9 cellular contexts compared by ENCODE assay signal in the genomic region with DNA sequence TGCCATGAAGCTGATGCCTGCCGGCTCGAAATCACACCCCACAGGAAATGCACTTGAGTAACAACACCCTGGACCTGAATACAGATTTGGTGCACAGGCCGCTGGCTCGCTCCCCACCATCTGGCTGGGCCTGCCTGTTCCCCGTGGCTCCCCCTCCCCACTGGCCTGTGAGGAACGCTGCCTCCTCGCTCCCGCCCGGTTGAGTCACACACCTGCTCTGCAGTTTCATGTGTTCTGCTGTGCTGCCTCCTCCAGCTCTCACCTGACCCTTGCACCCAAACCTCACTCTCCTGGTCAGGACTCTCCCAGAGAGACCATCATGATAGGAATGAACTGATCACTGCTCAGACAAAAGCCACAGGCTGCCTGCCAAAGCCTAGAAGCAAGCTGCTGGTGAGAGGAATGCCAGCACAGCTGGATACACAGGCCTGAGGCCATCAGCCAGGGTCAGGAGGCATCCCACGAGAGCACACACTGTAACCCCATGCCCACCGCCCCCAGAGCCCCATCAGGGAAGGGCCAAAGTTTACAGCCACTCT. TPM values are rescaled to one million over a fixed set of nuclear protein-coding genes. Genes with fewer than 3 reads are reported as not detected.
DNase-seq lines count a peak whose midpoint lies in the region; ATAC-seq and TF ChIP-seq lines count a peak whose summit lies in the region.
"Had no signal": no experiment of that assay in that cellular context is flagged by ENCODE, and none has a peak within 500 bp of the region (broad histone marks: within the 10 kb centered on the region; RNA-seq: fewer than 3 reads in every experiment).

No MANE protein-coding gene starts in this region.

- CTCF ChIA-PET in CD8-positive, alpha-beta memory T cell (lab: Charles Lee), result no interaction called here

- peak overlapping the region; percentile 66 for H3K27ac Mint-ChIP-seq in glutamatergic neuron (ENCODE audit: unreplicated experiment)
- H3K27ac Mint-ChIP-seq in CD8-positive, alpha-beta memory T cell, result no peak overlapping the region

- H3K27ac ChIP-seq in psoas muscle, result peak overlapping the region; percentile 76
- no peak overlapping the region for H3K27ac ChIP-seq in CD8-positive, alpha-beta memory T cell (ENCODE audit: low read depth, low read length)

- WGBS in psoas muscle, 3 donors, result 19 to 37% (median 20%) methylated on average over 11 of the region's 11 CpGs

- DNase-seq in ELR (ENCODE audit: low read depth) (peak; percentile 65), RPMI8226 (peak; percentile 58), glutamatergic neuron (no peak), psoas muscle (peak in 1 of 2 donors; percentile 88), KBM-7 (no peak), hepatic stellate cell (ENCODE audit: low spot score) (no peak)
- DNase-seq in CD8-positive, alpha-beta memory T cell, result no peak

- H3K4me3 Mint-ChIP-seq in glutamatergic neuron (ENCODE audit: unreplicated experiment), result no peak overlapping the region
- H3K4me3 Mint-ChIP-seq in CD8-positive, alpha-beta memory T cell, result no peak overlapping the region

- no peak overlapping the region for H3K4me3 ChIP-seq in psoas muscle
- no peak overlapping the region for H3K4me3 ChIP-seq in CD8-positive, alpha-beta memory T cell (ENCODE audit: low read length)

- H3K27me3 Mint-ChIP-seq in glutamatergic neuron (ENCODE audit: unreplicated experiment), result peaks cover 12% of the 10 kb centered on the region
- H3K27me3 Mint-ChIP-seq in CD8-positive, alpha-beta memory T cell, result no peaks in the 10 kb centered on the region

- no peak for TF ChIP-seq CTCF in glutamatergic neuron (IDR thresholded peaks at IDR 0.05; ENCODE audit: partially characterized antibody, unreplicated experiment)
- no peak for TF ChIP-seq CTCF in psoas muscle (IDR thresholded peaks at IDR 0.05)

- in situ Hi-C loops in KBM-7 (cut with MboI; ENCODE audit: low pct_unique_long_range_greater_than_20kb, low sequenced_read_pairs), result no loop called here

- peaks cover 5% of the 10 kb centered on the region for H3K9me3 Mint-ChIP-seq in glutamatergic neuron (ENCODE audit: unreplicated experiment)
- no peaks in the 10 kb centered on the region for H3K9me3 Mint-ChIP-seq in CD8-positive, alpha-beta memory T cell

- ATAC-seq in psoas muscle (peak in 3 of 4 donors; percentile 2 to 50 (median 26)), GM19328 (IDR thresholded peaks at IDR 0.05; ENCODE audit: unreplicated experiment) (no peak)
- ATAC-seq: Panc1 had no signal

- H3K27me3 ChIP-seq in psoas muscle (ENCODE audit: insufficient read depth in 3 of 3, low read length in 2 of 3), result no peaks in the 10 kb centered on the region
- H3K27me3 ChIP-seq in CD8-positive, alpha-beta memory T cell (ENCODE audit: insufficient read depth, low read length, poor library complexity, severe bottlenecking), result no peaks in the 10 kb centered on the region

- H3K9me3 ChIP-seq in psoas muscle, result no peaks in the 10 kb centered on the region
- H3K9me3 ChIP-seq in CD8-positive, alpha-beta memory T cell (ENCODE audit: low read length), result no peaks in the 10 kb centered on the region

- POLR2A ChIA-PET in CD8-positive, alpha-beta memory T cell (lab: Charles Lee), result no interaction called here

- peaks cover 44% of the 10 kb centered on the region for H3K4me1 ChIP-seq in psoas muscle
- peaks cover 10% of the 10 kb centered on the region for H3K4me1 ChIP-seq in CD8-positive, alpha-beta memory T cell (ENCODE audit: insufficient read depth, low read length)

- intact Hi-C loops in psoas muscle (cut with DNase I), result no loop called here

- H3K36me3 Mint-ChIP-seq in glutamatergic neuron (ENCODE audit: unreplicated experiment), result no peaks in the 10 kb centered on the region
- H3K36me3 Mint-ChIP-seq in CD8-positive, alpha-beta memory T cell, result peaks cover 0 to 9% (median 0%) of the 10 kb centered on the region in 3 donors

- H3K4me1 Mint-ChIP-seq in glutamatergic neuron (ENCODE audit: low read depth, unreplicated experiment), result peaks cover 17% of the 10 kb centered on the region
- H3K4me1 Mint-ChIP-seq in CD8-positive, alpha-beta memory T cell, result peaks cover 10 to 37% (median 16%) of the 10 kb centered on the region in 3 donors

- H3K36me3 ChIP-seq in psoas muscle (ENCODE audit: insufficient read depth in 1 of 2, low read depth in 1 of 2), result peaks cover 0 to 23% of the 10 kb centered on the region in 2 donors
- no peaks in the 10 kb centered on the region for H3K36me3 ChIP-seq in CD8-positive, alpha-beta memory T cell (ENCODE audit: insufficient read depth, low read length)

RNA-seq across cellular contexts. Expression of gene SIVA1, which starts 3.8 kb away (rescaled TPM):
- total RNA-seq in glutamatergic neuron (ENCODE audit: unreplicated experiment), result 30.5 TPM
- total RNA-seq in psoas muscle, result 100 to 1,000 TPM in 1 of 4 donors, 10 to 100 TPM in 3; 55.8 to 105 (median 84.5) TPM
- 100 to 1,000 TPM; 147 to 233 (median 233) TPM for polyA plus RNA-seq in psoas muscle
- 100 to 1,000 TPM; 150 to 175 TPM for total RNA-seq in CD8-positive, alpha-beta memory T cell
- 227 TPM for polyA plus RNA-seq in CD8-positive, alpha-beta memory T cell

RNA-seq across cellular contexts. Expression of gene ADSS1, which starts 25.2 kb away (rescaled TPM):
- total RNA-seq in glutamatergic neuron (ENCODE audit: unreplicated experiment) (45.1 TPM), psoas muscle (100 to 1,000 TPM; 201 to 359 (median 278) TPM)
- 100 to 1,000 TPM; 187 to 394 (median 300) TPM for polyA plus RNA-seq in psoas muscle
- 1 to 10 TPM; 1.4 to 1.5 TPM for total RNA-seq in CD8-positive, alpha-beta memory T cell
- 1.6 TPM for polyA plus RNA-seq in CD8-positive, alpha-beta memory T cell

RNA-seq across cellular contexts. Expression of gene AKT1, which starts 46.4 kb away (rescaled TPM):
- 300 TPM for total RNA-seq in glutamatergic neuron (ENCODE audit: unreplicated experiment)
- 10 to 100 TPM; 54.9 to 79.3 (median 60.0) TPM for total RNA-seq in psoas muscle
- polyA plus RNA-seq in psoas muscle, result 100 to 1,000 TPM in 1 of 3 donors, 10 to 100 TPM in 2; 51.9 to 102 (median 62.0) TPM
- total RNA-seq in CD8-positive, alpha-beta memory T cell, result 100 to 1,000 TPM; 147 to 150 TPM
- 34.1 TPM for polyA plus RNA-seq in CD8-positive, alpha-beta memory T cell

RNA-seq across cellular contexts. Expression of gene ZBTB42, which starts 51.7 kb away (rescaled TPM):
- 6.0 TPM for total RNA-seq in glutamatergic neuron (ENCODE audit: unreplicated experiment)
- total RNA-seq in psoas muscle, result 1 to 10 TPM; 4.2 to 7.4 (median 5.8) TPM
- 1 to 10 TPM; 4.7 to 6.6 (median 6.2) TPM for polyA plus RNA-seq in psoas muscle
- 1 to 10 TPM; 3.3 to 3.5 TPM for total RNA-seq in CD8-positive, alpha-beta memory T cell
- 2.7 TPM for polyA plus RNA-seq in CD8-positive, alpha-beta memory T cell

RNA-seq across cellular contexts. Expression of gene INF2, which starts 59.8 kb away (rescaled TPM):
- total RNA-seq in glutamatergic neuron (ENCODE audit: unreplicated experiment), result 11.8 TPM
- total RNA-seq in psoas muscle, result 10 to 100 TPM; 16.4 to 26.3 (median 23.4) TPM
- 10 to 100 TPM; 12.0 to 29.1 (median 12.8) TPM for polyA plus RNA-seq in psoas muscle
- 10 to 100 TPM; 55.9 to 56.3 TPM for total RNA-seq in CD8-positive, alpha-beta memory T cell
- 4.6 TPM for polyA plus RNA-seq in CD8-positive, alpha-beta memory T cell

Comparison
In these comparisons a context has a peak if more than half of its experiments do, and no peak if none do; other contexts are left out.
1. DNase-seq: peak in ELR (single experiment) and RPMI8226 (single experiment); none in glutamatergic neuron (single experiment), KBM-7 (single experiment), CD8-positive, alpha-beta memory T cell (0 of 5) and hepatic stellate cell (single experiment).
2. RNA of gene ADSS1, which starts 25.2 kb away (total RNA-seq): 201 to 359 TPM in psoas muscle and 45.1 TPM in glutamatergic neuron (single experiment); 1.4 to 1.5 TPM in CD8-positive, alpha-beta memory T cell; every median in the first group is over 10 times any median in the second.